In genomic region chr11:14114786-14115185, GRCh38 we compare ENCODE assay signal across 26 cellular contexts.
"Had no signal": no experiment of that assay in that cellular context is flagged by ENCODE, and none has a peak within 500 bp of the region (broad histone marks: within the 10 kb centered on the region; RNA-seq: fewer than 3 reads in every experiment).

No MANE protein-coding gene starts in this region.

- H3K36me3 Mint-ChIP-seq: type B pancreatic cell had no signal

- H3K4me3 Mint-ChIP-seq: central memory CD8-positive, alpha-beta T cell; dendritic cell treated with granulocyte-macrophage colony-stimulating factor and Interleukin-4, amounts not matched to agents 40 ng/mL and 50 ng/mL, for 4 days; naive thymus-derived CD8-positive, alpha-beta T cell; neural crest cell; stimulated activated naive CD8-positive, alpha-beta T cell treated with anti-CD3 and anti-CD28 coated beads, Interleukin-15, amount 100 ng/mL, for 72 hours; type B pancreatic cell had no signal

- H3K27ac ChIP-seq: colonic mucosa, esophagus squamous epithelium, left lung, lower lobe of right lung, neutrophil, pancreas, thyroid gland had no signal

- H3K27me3 Mint-ChIP-seq: dendritic cell treated with granulocyte-macrophage colony-stimulating factor and Interleukin-4, amounts not matched to agents 40 ng/mL and 50 ng/mL, for 4 days; naive thymus-derived CD8-positive, alpha-beta T cell; stimulated activated naive CD8-positive, alpha-beta T cell treated with anti-CD3 and anti-CD28 coated beads, Interleukin-15, amount 100 ng/mL, for 72 hours had no signal

- H3K27me3 ChIP-seq: colonic mucosa, esophagus squamous epithelium, left lung, neutrophil, pancreas, thyroid gland had no signal

- H3K27ac Mint-ChIP-seq: dendritic cell treated with granulocyte-macrophage colony-stimulating factor and Interleukin-4, amounts not matched to agents 40 ng/mL and 50 ng/mL, for 4 days; type B pancreatic cell had no signal

- H3K36me3 ChIP-seq: colonic mucosa, esophagus squamous epithelium, left lung, lower lobe of right lung, neutrophil, pancreas, thyroid gland had no signal

- H3K9me3 Mint-ChIP-seq: central memory CD8-positive, alpha-beta T cell; dendritic cell treated with granulocyte-macrophage colony-stimulating factor and Interleukin-4, amounts not matched to agents 40 ng/mL and 50 ng/mL, for 4 days; neural crest cell; type B pancreatic cell had no signal

- H3K4me1 Mint-ChIP-seq: central memory CD8-positive, alpha-beta T cell had no signal

- DNase-seq: colonic mucosa; effector memory CD4-positive, alpha-beta T cell; erythroblast; esophagus squamous epithelium; foreskin melanocyte; glutamatergic neuron; kidney; left lung; lower lobe of right lung; naive thymus-derived CD8-positive, alpha-beta T cell; pancreas; retina; stimulated activated CD4-positive, alpha-beta T cell treated with anti-CD3 and anti-CD28 coated beads, Interleukin-12 subunit alpha, Interleukin-12 subunit beta, amount 100 ng/mL, for 4 hours; stimulated activated CD4-positive, alpha-beta T cell treated with anti-CD3 and anti-CD28 coated beads, Interleukin-1b, Interleukin-23, amount 100 ng/mL, for 48 hours; stimulated activated CD4-positive, alpha-beta T cell treated with anti-CD3 and anti-CD28 coated beads, Interleukin-4, amount 100 ng/mL, for 1 hour; stimulated activated CD8-positive, alpha-beta memory T cell treated with anti-CD3 and anti-CD28 coated beads, Interleukin-4, amount 100 ng/mL, for 48 hours; stimulated activated naive CD4-positive, alpha-beta T cell; stimulated activated naive CD8-positive, alpha-beta T cell treated with anti-CD3 and anti-CD28 coated beads, Interleukin-15, amount 100 ng/mL, for 72 hours; thyroid gland had no signal

- H3K4me3 ChIP-seq: colonic mucosa, esophagus squamous epithelium, left lung, lower lobe of right lung, pancreas, smooth muscle cell, thyroid gland had no signal

- ATAC-seq: naive thymus-derived CD8-positive, alpha-beta T cell; sciatic nerve; stimulated activated naive CD8-positive, alpha-beta T cell treated with anti-CD3 and anti-CD28 coated beads, Interleukin-15, amount 100 ng/mL, for 72 hours had no signal

- H3K4me1 ChIP-seq: colonic mucosa, left lung, lower lobe of right lung, pancreas, thyroid gland had no signal

- H3K9me3 ChIP-seq: colonic mucosa, esophagus squamous epithelium, left lung, lower lobe of right lung, neutrophil, pancreas, thyroid gland had no signal
